Comparison of ENCODE assay signal across 9 cellular contexts in the genomic region with DNA sequence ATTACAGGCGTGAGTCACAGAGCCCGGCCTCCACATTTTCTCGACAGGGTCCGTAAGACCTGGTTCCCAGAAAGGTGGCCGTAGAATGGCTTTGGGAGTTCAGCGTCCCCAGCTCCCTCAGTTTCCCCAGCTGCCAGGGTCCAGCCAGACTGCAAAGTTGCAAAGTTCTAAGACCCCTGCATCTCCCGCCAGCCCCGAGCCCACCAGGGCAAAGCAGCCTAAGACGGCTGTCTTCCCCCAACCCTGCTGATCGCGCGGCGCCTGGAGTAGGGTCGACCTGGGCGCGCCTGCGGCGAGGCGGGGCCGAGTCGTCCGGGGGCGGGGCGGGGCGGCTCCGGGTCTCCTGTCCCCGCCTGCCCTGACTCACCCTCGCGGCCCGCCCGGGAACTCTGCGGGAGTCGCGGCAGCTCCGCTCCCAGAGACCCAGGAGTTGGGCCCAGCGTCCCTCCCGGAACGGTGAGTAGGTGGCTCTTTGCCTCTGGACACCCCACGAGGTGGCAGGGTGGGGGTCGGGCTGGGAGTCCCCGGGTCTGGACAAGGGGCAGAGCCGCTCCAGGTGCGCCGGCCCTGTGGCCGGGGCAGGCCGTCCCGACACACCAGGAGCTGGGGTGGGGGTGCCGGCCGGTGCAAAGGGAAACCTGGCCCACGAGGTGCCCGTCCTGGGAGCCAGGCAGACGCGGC. TPM values are rescaled to one million over a fixed set of nuclear protein-coding genes. Genes with fewer than 3 reads are reported as not detected.
DNase-seq lines count a peak whose midpoint lies in the region; ATAC-seq and TF ChIP-seq lines count a peak whose summit lies in the region.
"Had no signal": no experiment of that assay in that cellular context is flagged by ENCODE, and none has a peak within 500 bp of the region (broad histone marks: within the 10 kb centered on the region; RNA-seq: fewer than 3 reads in every experiment).

TSS of gene LRRC8E (plus strand) at position 366 of the 681 bp plus-strand sequence. CDS start 7,094 bp downstream, outside the sequence.

- TF ChIP-seq POLR2A in right lobe of liver (IDR thresholded peaks at IDR 0.05): peak; percentile 36

- H3K9me3 ChIP-seq in right lobe of liver (no peaks in the 10 kb centered on the region), thymus (ENCODE audit: control insufficient read depth) (no peaks in the 10 kb centered on the region)

- H3K27ac Mint-ChIP-seq in chondrocyte (ENCODE audit: unreplicated experiment): peak within 1 kb of the TSS; percentile 49

- no peaks in the 10 kb centered on the region for H3K27me3 Mint-ChIP-seq in chondrocyte (ENCODE audit: low read depth)

- TF ChIP-seq CTCF in chondrocyte (IDR thresholded peaks at IDR 0.05): peak; percentile 17
- no peak for TF ChIP-seq CTCF in right lobe of liver (IDR thresholded peaks at IDR 0.05)

- H3K4me1 Mint-ChIP-seq in chondrocyte (ENCODE audit: low read depth): peaks cover 15% of the 10 kb centered on the region

- peak; percentile 83 for DNase-seq in EL
- peak; percentile 40 for DNase-seq in OCI-M1 (lab: John Stamatoyannopoulos, UW)
- DNase-seq in chondrocyte (ENCODE audit: low spot score): peak; percentile 95
- peak in 2 of 3 donors; percentile 59 to 77 for DNase-seq in right lobe of liver
- no peak for DNase-seq in putamen (ENCODE audit: low spot score)
- DNase-seq in middle frontal gyrus (ENCODE audit: extremely low spot score, low spot score): no peak
- DNase-seq in midbrain (lab: John Stamatoyannopoulos, UW): no peak

- H3K27ac ChIP-seq in right lobe of liver (no peak within 1 kb of the TSS), thymus (ENCODE audit: low read depth) (no peak within 1 kb of the TSS)
- H3K27ac ChIP-seq: KMS-11 had no signal

- 10% methylated on average over 22 of the region's 53 CpGs for WGBS in right lobe of liver (ENCODE audit: insufficient coverage, low coverage, low lambda C conversion rate, missing lambda C conversion rate)
- WGBS in thymus: 13% methylated on average over 53 of the region's 53 CpGs

- H3K36me3 Mint-ChIP-seq in chondrocyte (ENCODE audit: low read depth): no peaks in the 10 kb centered on the region

- H3K36me3 ChIP-seq in right lobe of liver (no peaks in the 10 kb centered on the region), thymus (ENCODE audit: control insufficient read depth, insufficient read depth) (no peaks in the 10 kb centered on the region)

- ATAC-seq in right lobe of liver: peak; percentile 76 to 96 (median 90)

- H3K4me3 ChIP-seq in right lobe of liver (peak within 1 kb of the TSS; percentile 45 to 50 (median 46)), thymus (ENCODE audit: low read length) (peak within 1 kb of the TSS; percentile 15)

- H3K27me3 ChIP-seq in right lobe of liver (no peaks in the 10 kb centered on the region), thymus (ENCODE audit: control insufficient read depth, insufficient read depth) (peaks cover 11% of the 10 kb centered on the region)

- H3K4me1 ChIP-seq in right lobe of liver (no peaks in the 10 kb centered on the region), thymus (ENCODE audit: control insufficient read depth, insufficient read depth, low read length) (peaks cover 4% of the 10 kb centered on the region)

- no peaks in the 10 kb centered on the region for H3K9me3 Mint-ChIP-seq in chondrocyte (ENCODE audit: low read depth)

- intact Hi-C loops in right lobe of liver (cut with DNase I): no loop called here

- peak within 1 kb of the TSS; percentile 69 for H3K4me3 Mint-ChIP-seq in chondrocyte (ENCODE audit: unreplicated experiment)

RNA-seq across cellular contexts. Expression of gene LRRC8E, which starts in this region (rescaled TPM):
- total RNA-seq in chondrocyte (1.9 to 6.9 TPM (median 4.8 TPM) in 3 replicates), right lobe of liver (1 to 10 TPM; 1.5 to 9.6 (median 3.5) TPM)
- polyA plus RNA-seq in thymus: 0.27 TPM

Comparison
In these comparisons a context has a peak if more than half of its experiments do, and no peak if none do; other contexts are left out.
1. DNase-seq: peak in EL (single experiment), OCI-M1 (single experiment), chondrocyte (single experiment) and right lobe of liver (2 of 3); none in putamen (single experiment), middle frontal gyrus (single experiment) and midbrain (single experiment).